In genomic region chr9:125421591-125422181, GRCh38 we compare ENCODE assay signal across 29 cellular contexts.
"Had no signal": no experiment of that assay in that cellular context is flagged by ENCODE, and none has a peak within 500 bp of the region (broad histone marks: within the 10 kb centered on the region; RNA-seq: fewer than 3 reads in every experiment).

No MANE protein-coding gene starts in this region.

- H3K4me3 Mint-ChIP-seq: effector memory CD8-positive, alpha-beta T cell; memory B cell; mesothelial cell of epicardium; naive B cell; natural killer cell treated with Interleukin-12 subunit alpha and Interleukin-12 subunit beta and Interleukin-15 and Interleukin-18, amount 100 ng/mL, for 72 hours; neural crest cell; stimulated activated naive B cell treated with anti-CD40 and anti-IgM and Interleukin-4, amounts not matched to agents 10 μg/mL and 1 μg/mL and 100 μg/mL, for 72 hours; stimulated activated naive CD8-positive, alpha-beta T cell treated with anti-CD3 and anti-CD28 coated beads, Interleukin-15, Interleukin-2, amounts not matched to agents 100 ng/mL and 50 ng/mL, for 24 hours had no signal

- H3K4me1 Mint-ChIP-seq: naive B cell; stimulated activated naive B cell treated with anti-CD40 and anti-IgM and Interleukin-4, amounts not matched to agents 10 μg/mL and 1 μg/mL and 100 μg/mL, for 72 hours had no signal

- H3K27ac ChIP-seq: coronary artery, esophagus squamous epithelium, heart right ventricle, parathyroid adenoma, skin epidermis, spleen, suprapubic skin, transverse colon had no signal

- H3K9me3 ChIP-seq: esophagus squamous epithelium, heart right ventricle, mucosa of descending colon, spleen, suprapubic skin, transverse colon had no signal

- H3K4me1 ChIP-seq: esophagus squamous epithelium, heart right ventricle, parathyroid adenoma, spleen, suprapubic skin had no signal

- H3K4me3 ChIP-seq: coronary artery, esophagus squamous epithelium, heart right ventricle, lung, mucosa of descending colon, skin epidermis, spleen, suprapubic skin, transverse colon had no signal

- H3K27me3 Mint-ChIP-seq: natural killer cell treated with Interleukin-12 subunit alpha and Interleukin-12 subunit beta and Interleukin-15 and Interleukin-18, amount 100 ng/mL, for 72 hours; stimulated activated naive B cell treated with anti-CD40 and anti-IgM and Interleukin-4, amounts not matched to agents 10 μg/mL and 1 μg/mL and 100 μg/mL, for 72 hours had no signal

- H2AFZ ChIP-seq: parathyroid adenoma had no signal

- H3K9me3 Mint-ChIP-seq: effector memory CD8-positive, alpha-beta T cell; memory B cell; mesothelial cell of epicardium; natural killer cell treated with Interleukin-12 subunit alpha and Interleukin-12 subunit beta and Interleukin-15 and Interleukin-18, amount 100 ng/mL, for 72 hours; neural crest cell; stimulated activated naive B cell treated with anti-CD40 and anti-IgM and Interleukin-4, amounts not matched to agents 10 μg/mL and 1 μg/mL and 100 μg/mL, for 72 hours; stimulated activated naive CD8-positive, alpha-beta T cell treated with anti-CD3 and anti-CD28 coated beads, Interleukin-15, Interleukin-2, amounts not matched to agents 100 ng/mL and 50 ng/mL, for 24 hours had no signal

- H3K36me3 ChIP-seq: esophagus squamous epithelium, heart right ventricle, spleen, suprapubic skin, transverse colon had no signal

- DNase-seq: dermis blood vessel endothelial cell; effector memory CD8-positive, alpha-beta T cell; erythroblast; esophagus squamous epithelium; foreskin melanocyte; glutamatergic neuron; heart right ventricle; hippocampal formation; kidney glomerular epithelial cell; mucosa of descending colon; naive B cell; spleen; stimulated activated CD4-positive, alpha-beta T cell treated with anti-CD3 and anti-CD28 coated beads, Interleukin-15, amount 100 ng/mL, for 24 hours; stimulated activated CD4-positive, alpha-beta T cell treated with anti-CD3 and anti-CD28 coated beads, Interleukin-2, amount 100 ng/mL, for 48 hours; stimulated activated naive B cell treated with anti-CD40 and anti-IgM and Interleukin-4, amounts not matched to agents 10 μg/mL and 1 μg/mL and 100 μg/mL, for 72 hours; transverse colon had no signal

- H3K27me3 ChIP-seq: esophagus squamous epithelium, heart right ventricle, spleen, suprapubic skin, transverse colon had no signal

- H3K79me2 ChIP-seq: parathyroid adenoma had no signal

- H3K9ac ChIP-seq: parathyroid adenoma had no signal

- H3K36me3 Mint-ChIP-seq: memory B cell; mesothelial cell of epicardium; naive B cell; natural killer cell treated with Interleukin-12 subunit alpha and Interleukin-12 subunit beta and Interleukin-15 and Interleukin-18, amount 100 ng/mL, for 72 hours; stimulated activated naive B cell treated with anti-CD40 and anti-IgM and Interleukin-4, amounts not matched to agents 10 μg/mL and 1 μg/mL and 100 μg/mL, for 72 hours had no signal

- ATAC-seq: effector memory CD8-positive, alpha-beta T cell; heart right ventricle; mucosa of descending colon; stimulated activated naive B cell treated with anti-CD40 and anti-IgM and Interleukin-4, amounts not matched to agents 10 μg/mL and 1 μg/mL and 100 μg/mL, for 72 hours had no signal

- FAIRE-seq: endometrium, islet of Langerhans had no signal

- H3K27ac Mint-ChIP-seq: effector memory CD8-positive, alpha-beta T cell; memory B cell; mesothelial cell of epicardium; natural killer cell treated with Interleukin-12 subunit alpha and Interleukin-12 subunit beta and Interleukin-15 and Interleukin-18, amount 100 ng/mL, for 72 hours; progenitor cell of endocrine pancreas; stimulated activated naive B cell treated with anti-CD40 and anti-IgM and Interleukin-4, amounts not matched to agents 10 μg/mL and 1 μg/mL and 100 μg/mL, for 72 hours; stimulated activated naive CD8-positive, alpha-beta T cell treated with anti-CD3 and anti-CD28 coated beads, Interleukin-15, Interleukin-2, amounts not matched to agents 100 ng/mL and 50 ng/mL, for 24 hours had no signal
